8 cellular contexts compared by ENCODE assay signal in genomic region chr6:26532699-26533523, GRCh38. TPM values are rescaled to one million over a fixed set of nuclear protein-coding genes. Genes with fewer than 3 reads are reported as not detected.
DNase-seq lines count a peak whose midpoint lies in the region; ATAC-seq and TF ChIP-seq lines count a peak whose summit lies in the region.

No MANE protein-coding gene starts in this region.

- intact Hi-C loops in heart right ventricle (cut with DNase I) (loop anchor here in 2 of 10 donors (10.0 kb wide), 2 partner anchors 208 to 338 kb away; a partner anchor contains a TSS), posterior vena cava (cut with DNase I) (loop anchor here in 1 of 2 donors (10.0 kb wide), 1 partner anchor 168 kb away; the partner anchor contains the start of gene BTN3A2)

- peak; percentile 69 for DNase-seq in AG20443 (ENCODE audit: low spot score)
- DNase-seq in NCI-H146 (lab: John Stamatoyannopoulos, UW) = peak; percentile 87
- DNase-seq in T follicular helper cell (ENCODE audit: low read depth) = peak; percentile 85
- peak; percentile 87 for DNase-seq in amniotic epithelial cell (ENCODE audit: low read depth)
- peak; percentile 79 to 86 for DNase-seq in heart right ventricle
- DNase-seq in posterior vena cava (ENCODE audit: low spot score) = peak; percentile 91
- DNase-seq in type B pancreatic cell (ENCODE audit: extremely low spot score, unreplicated experiment) = peak; percentile 92

- H3K9me3 ChIP-seq in heart right ventricle = no peaks in the 10 kb centered on the region

- H3K27ac Mint-ChIP-seq in type B pancreatic cell = peak overlapping the region; percentile 95

- peaks cover 8% of the 10 kb centered on the region for H3K27me3 Mint-ChIP-seq in type B pancreatic cell

- WGBS in heart right ventricle, 2 donors = 1% methylated on average over 28 of the region's 28 CpGs

- H3K36me3 ChIP-seq in heart right ventricle = no peaks in the 10 kb centered on the region

- peak; percentile 42 for ATAC-seq in GM21529 (IDR thresholded peaks at IDR 0.05; ENCODE audit: unreplicated experiment)
- peak; percentile 44 to 83 (median 63) for ATAC-seq in heart right ventricle

- H3K4me3 ChIP-seq in heart right ventricle = peak overlapping the region; percentile 25 to 75 (median 65)

- H3K4me3 Mint-ChIP-seq in type B pancreatic cell = peak overlapping the region; percentile 96

- no peaks in the 10 kb centered on the region for H3K36me3 Mint-ChIP-seq in type B pancreatic cell

- H3K27me3 ChIP-seq in heart right ventricle = no peaks in the 10 kb centered on the region

- no peak for TF ChIP-seq CTCF in heart right ventricle (IDR thresholded peaks at IDR 0.05)
- no peak for TF ChIP-seq CTCF in type B pancreatic cell (conservative IDR thresholded peaks at IDR 0.05)

- H3K27ac ChIP-seq in heart right ventricle = peak overlapping the region in 9 of 10 donors; percentile 50 to 84 (median 72)

- H3K9me3 Mint-ChIP-seq in type B pancreatic cell = no peaks in the 10 kb centered on the region

- peaks cover 0 to 38% (median 23%) of the 10 kb centered on the region in 9 donors for H3K4me1 ChIP-seq in heart right ventricle

- H3K4me1 Mint-ChIP-seq in type B pancreatic cell (ENCODE audit: unreplicated experiment) = peaks cover 19% of the 10 kb centered on the region

RNA-seq across cellular contexts. Expression of gene HMGN4, which starts 5.3 kb away (rescaled TPM):
- total RNA-seq in heart right ventricle (10 to 100 TPM; 22.8 to 35.0 (median 29.8) TPM), posterior vena cava (10 to 100 TPM; 54.2 to 62.0 TPM), type B pancreatic cell (ENCODE audit: low replicate concordance) (31.7 and 37.6 TPM in 2 replicates)
- polyA plus RNA-seq in heart right ventricle = 10 to 100 TPM in 1 of 2 donors, 1 to 10 TPM in 1; 8.2 to 31.4 TPM

RNA-seq across cellular contexts. Expression of gene BTN1A1, which starts 32.8 kb away (rescaled TPM):
- total RNA-seq in heart right ventricle (not detected), posterior vena cava (not detected), type B pancreatic cell (ENCODE audit: low replicate concordance) (0.36 and 1.3 TPM in 2 replicates)
- polyA plus RNA-seq in heart right ventricle = not detected

Comparison
In these comparisons a context has a peak if more than half of its experiments do, and no peak if none do; other contexts are left out.
1. Peak in every context shown above with its lines: DNase-seq, ATAC-seq, H3K4me3 ChIP-seq and H3K27ac ChIP-seq.